ENCODE assay signal across 9 cellular contexts in the genomic region with DNA sequence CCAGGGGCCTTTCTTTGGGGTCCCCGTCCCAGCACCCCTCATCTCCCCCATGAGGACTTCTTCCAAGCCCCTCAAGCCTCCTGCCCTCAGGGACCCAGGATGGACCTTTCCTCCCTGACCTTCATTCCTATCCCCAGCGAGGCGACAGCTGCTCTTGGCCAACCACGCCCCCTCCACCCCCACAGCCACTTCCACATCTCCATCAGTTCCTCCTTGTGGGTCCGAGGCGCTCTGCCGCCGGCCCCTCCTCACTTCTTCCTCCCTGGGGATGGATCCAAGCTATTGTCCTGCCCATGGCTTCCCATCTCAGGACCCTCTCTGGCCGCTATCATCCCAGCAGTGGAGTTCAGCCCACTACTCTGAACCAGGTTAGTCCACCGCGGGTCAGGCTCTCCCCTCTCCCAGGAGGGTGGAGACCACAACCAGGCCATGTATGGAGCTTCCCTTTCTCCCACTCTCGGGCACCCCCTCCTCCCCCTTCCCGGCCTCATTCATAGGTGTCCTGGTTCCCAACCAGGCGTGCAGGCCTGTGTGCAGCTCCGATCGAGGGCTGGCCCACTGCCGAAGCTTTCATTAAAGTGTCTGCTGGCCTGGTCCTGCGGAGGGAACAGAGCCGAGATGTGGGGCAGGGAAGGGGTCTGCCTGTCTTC. TPM values are rescaled to one million over a fixed set of nuclear protein-coding genes. Genes with fewer than 3 reads are reported as not detected.
DNase-seq lines count a peak whose midpoint lies in the region; FAIRE-seq and TF ChIP-seq lines count a peak whose summit lies in the region.
"Had no signal": no experiment of that assay in that cellular context is flagged by ENCODE, and none has a peak within 500 bp of the region (broad histone marks: within the 10 kb centered on the region; RNA-seq: fewer than 3 reads in every experiment).

No MANE protein-coding gene starts in this region.

- POLR2A ChIA-PET in OCI-LY7 (lab: Charles Lee) = interaction anchor here (0.6 to 0.9 kb wide), 2 partner anchors 22 to 91 kb away, joined by 3 to 6 read pairs; no protein-coding TSS in a partner anchor
- POLR2A ChIA-PET in GM10248 (lab: Yijun Ruan, JAX) = no interaction called here

- H3K9me3 ChIP-seq in OCI-LY7 (ENCODE audit: low read length) (no peaks in the 10 kb centered on the region), small intestine (ENCODE audit: control insufficient read depth, low read depth) (no peaks in the 10 kb centered on the region)

- H3K9me2 ChIP-seq in OCI-LY7 (ENCODE audit: insufficient read depth, low read length) = no peaks in the 10 kb centered on the region

- no peaks in the 10 kb centered on the region for H4K20me1 ChIP-seq in OCI-LY7 (ENCODE audit: insufficient read depth, low read length)

- H3K27me3 ChIP-seq in small intestine (ENCODE audit: control insufficient read depth in 2 of 2, insufficient read depth in 2 of 2, low read length in 2 of 2) = no peaks in the 10 kb centered on the region

- H3K36me3 Mint-ChIP-seq in progenitor cell of endocrine pancreas (ENCODE audit: insufficient read depth) = no peaks in the 10 kb centered on the region

- no peaks in the 10 kb centered on the region for H3K9me3 Mint-ChIP-seq in progenitor cell of endocrine pancreas (ENCODE audit: low read depth)

- peaks cover 9% of the 10 kb centered on the region for H3K27me3 Mint-ChIP-seq in progenitor cell of endocrine pancreas

- H3K36me3 ChIP-seq in OCI-LY7 (ENCODE audit: insufficient read depth, low read length) = peaks cover 14% of the 10 kb centered on the region
- no peaks in the 10 kb centered on the region for H3K36me3 ChIP-seq in small intestine (ENCODE audit: control insufficient read depth in 2 of 2, insufficient read depth in 2 of 2, low read length in 2 of 2)

- H3K4me1 Mint-ChIP-seq in progenitor cell of endocrine pancreas (ENCODE audit: low read depth) = peaks cover 2% of the 10 kb centered on the region

- H3K4me2 ChIP-seq in OCI-LY7 (ENCODE audit: low read length) = peak overlapping the region; percentile 95

- BruUV-seq in OCI-LY7 (replicated peaks; lab: Mats Ljungman, UMichigan) = no TSS peak

- intact Hi-C loops in OCI-LY7 (cut with micrococcal nuclease; ENCODE audit: unreplicated experiment) = loop anchor here (5.0 kb wide), 3 partner anchors 37 to 182 kb away; no protein-coding TSS in a partner anchor

- TF ChIP-seq CTCF in OCI-LY7 (conservative IDR thresholded peaks at IDR 0.05; ENCODE audit: low read length) (no peak), progenitor cell of endocrine pancreas (IDR thresholded peaks at IDR 0.05; ENCODE audit: unreplicated experiment) (no peak), GM10248 (IDR thresholded peaks at IDR 0.05; ENCODE audit: control extremely low read depth, extremely low read depth, low read depth, missing control alignments) (no peak)

- peak overlapping the region; percentile 77 for H3K4me3 ChIP-seq in OCI-LY7 (ENCODE audit: low read depth, low read length, poor library complexity, severe bottlenecking)
- no peak overlapping the region for H3K4me3 ChIP-seq in small intestine (ENCODE audit: low read depth in 1 of 2, low read length in 2 of 2)

- no peak for FAIRE-seq in small intestine (lab: Jason Lieb, UNC)
- FAIRE-seq: bronchial epithelial cell had no signal

- CTCF ChIA-PET in OCI-LY7 (lab: Charles Lee; ENCODE audit: unreplicated experiment) = no interaction called here
- CTCF ChIA-PET in GM10248 (lab: Yijun Ruan, JAX) = interaction anchor here (1.0 to 9.1 kb wide), 6 partner anchors 11 to 109 kb away, joined by 3 to 107 read pairs (median 4); a partner anchor contains a TSS

- 42 to 58% (median 48%) methylated on average over 19 of the region's 19 CpGs for WGBS in small intestine, 3 donors

- peaks cover 60% of the 10 kb centered on the region for H3K4me1 ChIP-seq in OCI-LY7 (ENCODE audit: insufficient read depth, low read length, poor library complexity, severe bottlenecking)
- H3K4me1 ChIP-seq in small intestine (ENCODE audit: control insufficient read depth in 2 of 2, insufficient read depth in 1 of 2, low read depth in 1 of 2, low read length in 1 of 2) = no peaks in the 10 kb centered on the region

- peak; percentile 17 for DNase-seq in GDM1 (lab: John Stamatoyannopoulos, UW)
- DNase-seq in OCI-LY7 (ENCODE audit: low spot score) = peak; percentile 44
- DNase-seq in globus pallidus (ENCODE audit: low spot score) = peak; percentile 38
- no peak for DNase-seq in progenitor cell of endocrine pancreas (ENCODE audit: low spot score, unreplicated experiment)
- no peak for DNase-seq in GM10248 (ENCODE audit: extremely low spot score)
- DNase-seq in NCI-H187 treated with DMSO at 0.1 percent for 48 hours (lab: John Stamatoyannopoulos, UW) = no peak
- DNase-seq in small intestine = no peak
- no peak for DNase-seq in activated CD4-positive, CD25-positive, alpha-beta regulatory T cell (lab: John Stamatoyannopoulos, UW)

- peak overlapping the region; percentile 58 for H3K4me3 Mint-ChIP-seq in progenitor cell of endocrine pancreas (ENCODE audit: low read depth)

- peaks cover 30% of the 10 kb centered on the region for H3K79me2 ChIP-seq in OCI-LY7 (ENCODE audit: insufficient read depth, low read depth, low read length)

- no peak overlapping the region for H3K27ac Mint-ChIP-seq in progenitor cell of endocrine pancreas

- no peak overlapping the region for H2AFZ ChIP-seq in OCI-LY7 (ENCODE audit: low read length)

- H3K27ac ChIP-seq in OCI-LY7 (ENCODE audit: low read depth, low read length, poor library complexity, severe bottlenecking) (peak overlapping the region; percentile 65), small intestine (ENCODE audit: low read depth in 1 of 2, low read length in 1 of 2) (peak overlapping the region in 1 of 2 donors; percentile 21)

RNA-seq across cellular contexts. Expression of a gene that starts 1.7 kb away (rescaled TPM):
- 27.3 and 42.0 TPM in 2 replicates for total RNA-seq in OCI-LY7 (2014; rRNA removed; shearing (Covaris generic))
- total RNA-seq in OCI-LY7 (2022) (109 and 131 TPM in 2 replicates), progenitor cell of endocrine pancreas (11.2 and 11.5 TPM in 2 replicates)
- 1 to 10 TPM in 2 of 3 donors, under 1 TPM in 1; 0.67 to 2.5 (median 1.6) TPM for polyA plus RNA-seq in small intestine

Comparison
In these comparisons a context has a peak if more than half of its experiments do, and no peak if none do; other contexts are left out.
1. DNase-seq: peak in GDM1 (single experiment), OCI-LY7 (single experiment) and globus pallidus (single experiment); none in progenitor cell of endocrine pancreas (single experiment), GM10248 (single experiment), NCI-H187 treated with DMSO at 0.1 percent for 48 hours (single experiment), small intestine (single experiment) and activated CD4-positive, CD25-positive, alpha-beta regulatory T cell (0 of 4).